ENCODE assay signal across 10 cellular contexts in the genomic region with DNA sequence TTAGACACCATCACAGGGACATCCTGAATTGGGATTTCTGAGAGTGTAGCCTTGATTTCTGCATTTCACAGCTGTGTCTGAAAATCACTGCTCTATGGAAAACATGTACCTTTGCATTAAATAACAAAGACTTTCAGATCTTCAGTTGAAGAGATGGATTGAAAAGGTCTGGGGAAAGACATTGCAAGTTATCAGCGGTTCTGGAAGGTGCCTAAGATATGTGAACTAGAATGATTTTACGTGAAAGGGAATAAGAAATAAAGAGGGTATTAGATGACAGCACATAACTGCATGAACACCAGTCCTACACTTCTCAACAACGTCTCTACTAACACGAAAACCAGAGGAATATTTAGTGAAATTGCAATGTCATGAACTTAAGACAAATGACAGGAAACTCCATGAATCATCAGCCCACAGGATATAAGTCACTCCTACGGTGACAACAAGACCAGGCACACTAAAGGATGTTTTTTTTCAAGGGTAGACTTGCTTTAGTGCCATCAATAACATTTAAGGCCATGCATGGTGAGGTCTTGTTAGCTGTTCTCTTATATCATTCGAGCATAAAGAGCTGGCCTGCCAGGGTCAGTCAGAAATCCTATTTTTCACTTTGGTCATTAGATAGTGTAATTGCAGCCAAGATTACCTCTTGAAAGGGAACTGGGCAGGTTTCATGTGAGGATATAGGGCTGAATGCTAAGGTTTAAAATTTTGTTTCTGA.
DNase-seq lines count a peak whose midpoint lies in the region; ATAC-seq and TF ChIP-seq lines count a peak whose summit lies in the region.
"Had no signal": no experiment of that assay in that cellular context is flagged by ENCODE, and none has a peak within 500 bp of the region (broad histone marks: within the 10 kb centered on the region; RNA-seq: fewer than 3 reads in every experiment).

No MANE protein-coding gene starts in this region.

- peak overlapping the region; percentile 88 for H3K27ac ChIP-seq in SJSA1
- H3K27ac ChIP-seq in ascending aorta: peak overlapping the region in 1 of 2 donors; percentile 44

- peak; percentile 33 for TF ChIP-seq POLR2A in erythroblast (IDR thresholded peaks at IDR 0.05; ENCODE audit: low read length)

- no peaks in the 10 kb centered on the region for H3K27me3 Mint-ChIP-seq in activated T-cell treated with anti-CD3 and anti-CD28 coated beads, Interleukin-2, amount 50 U/mL, for 4 hours (ENCODE audit: low read depth)
- no peaks in the 10 kb centered on the region for H3K27me3 Mint-ChIP-seq in stimulated activated naive CD8-positive, alpha-beta T cell treated with anti-CD3 and anti-CD28 coated beads, Interleukin-15, Interleukin-2, amounts not matched to agents 100 ng/mL and 50 ng/mL, for 24 hours

- intact Hi-C loops in ascending aorta (cut with DNase I): no loop called here

- H3K4me1 ChIP-seq in SJSA1 (replicated peaks) (peaks cover 15% of the 10 kb centered on the region), ascending aorta (no peaks in the 10 kb centered on the region)

- H3K36me3 Mint-ChIP-seq in activated T-cell treated with anti-CD3 and anti-CD28 coated beads, Interleukin-2, amount 50 U/mL, for 4 hours (ENCODE audit: insufficient read depth): peaks cover 2% of the 10 kb centered on the region
- H3K36me3 Mint-ChIP-seq in stimulated activated naive CD8-positive, alpha-beta T cell treated with anti-CD3 and anti-CD28 coated beads, Interleukin-15, Interleukin-2, amounts not matched to agents 100 ng/mL and 50 ng/mL, for 24 hours (ENCODE audit: low read depth): no peaks in the 10 kb centered on the region
- H3K36me3 Mint-ChIP-seq: naive B cell had no signal

- H3K4me3 ChIP-seq in SJSA1: no peak overlapping the region
- no peak overlapping the region for H3K4me3 ChIP-seq in ascending aorta

- H3K9me3 Mint-ChIP-seq in activated T-cell treated with anti-CD3 and anti-CD28 coated beads, Interleukin-2, amount 50 U/mL, for 4 hours: peaks cover 7% of the 10 kb centered on the region
- peaks cover 13% of the 10 kb centered on the region for H3K9me3 Mint-ChIP-seq in stimulated activated naive CD8-positive, alpha-beta T cell treated with anti-CD3 and anti-CD28 coated beads, Interleukin-15, Interleukin-2, amounts not matched to agents 100 ng/mL and 50 ng/mL, for 24 hours

- H3K27me3 ChIP-seq in SJSA1 (replicated peaks): no peaks in the 10 kb centered on the region
- no peaks in the 10 kb centered on the region for H3K27me3 ChIP-seq in ascending aorta

- TF ChIP-seq CTCF in ascending aorta (IDR thresholded peaks at IDR 0.05): no peak

- H3K9me3 ChIP-seq in SJSA1 (replicated peaks) (no peaks in the 10 kb centered on the region), ascending aorta (no peaks in the 10 kb centered on the region)

- no peak overlapping the region for H3K4me3 Mint-ChIP-seq in activated T-cell treated with anti-CD3 and anti-CD28 coated beads, Interleukin-2, amount 50 U/mL, for 4 hours
- H3K4me3 Mint-ChIP-seq in stimulated activated naive CD8-positive, alpha-beta T cell treated with anti-CD3 and anti-CD28 coated beads, Interleukin-15, Interleukin-2, amounts not matched to agents 100 ng/mL and 50 ng/mL, for 24 hours: peak overlapping the region; percentile 67
- H3K4me3 Mint-ChIP-seq: naive B cell had no signal

- H3K27ac Mint-ChIP-seq in stimulated activated naive CD8-positive, alpha-beta T cell treated with anti-CD3 and anti-CD28 coated beads, Interleukin-15, Interleukin-2, amounts not matched to agents 100 ng/mL and 50 ng/mL, for 24 hours: peak overlapping the region; percentile 87
- H3K27ac Mint-ChIP-seq: naive B cell had no signal

- DNase-seq in activated T-cell treated with anti-CD3 and anti-CD28 coated beads, Interleukin-2, amount 50 U/mL, for 4 hours: no peak
- DNase-seq in activated T-cell treated with anti-CD3 and anti-CD28 coated beads, Interleukin-2, amount 50 U/mL, for 1 hour: no peak
- DNase-seq in SJSA1 (ENCODE audit: low read depth in 1 of 2, low spot score in 2 of 2) (peak; percentile 45 to 71), erythroblast (lab: John Stamatoyannopoulos, UW) (peak in 1 of 2 experiments; percentile 28), ascending aorta (ENCODE audit: low spot score in 2 of 2) (no peak), midbrain (lab: John Stamatoyannopoulos, UW) (no peak)
- DNase-seq: DMS 273 treated with DMSO at 0.1 percent for 48 hours, naive B cell had no signal

- ATAC-seq in activated T-cell treated with anti-CD3 and anti-CD28 coated beads, Interleukin-2, amount 50 U/mL, for 4 hours: peak; percentile 93
- ATAC-seq in GM21737 (IDR thresholded peaks at IDR 0.05; ENCODE audit: unreplicated experiment): no peak

- H3K4me1 Mint-ChIP-seq in activated T-cell treated with anti-CD3 and anti-CD28 coated beads, Interleukin-2, amount 50 U/mL, for 4 hours (ENCODE audit: low read depth): peaks cover 15% of the 10 kb centered on the region
- peaks cover 44% of the 10 kb centered on the region for H3K4me1 Mint-ChIP-seq in stimulated activated naive CD8-positive, alpha-beta T cell treated with anti-CD3 and anti-CD28 coated beads, Interleukin-15, Interleukin-2, amounts not matched to agents 100 ng/mL and 50 ng/mL, for 24 hours (ENCODE audit: low read depth)

- no peaks in the 10 kb centered on the region for H3K36me3 ChIP-seq in SJSA1
- H3K36me3 ChIP-seq in ascending aorta: no peaks in the 10 kb centered on the region

Comparison
In these comparisons a context has a peak if more than half of its experiments do, and no peak if none do; other contexts are left out.
1. DNase-seq: peak in SJSA1 (2 of 2); none in activated T-cell treated with anti-CD3 and anti-CD28 coated beads, Interleukin-2, amount 50 U/mL, for 4 hours (single experiment), activated T-cell treated with anti-CD3 and anti-CD28 coated beads, Interleukin-2, amount 50 U/mL, for 1 hour (single experiment), ascending aorta (0 of 2) and midbrain (single experiment).